8 cellular contexts compared by ENCODE assay signal in genomic region chr10:100008708-100009282, GRCh38. TPM values are rescaled to one million over a fixed set of nuclear protein-coding genes. Genes with fewer than 3 reads are reported as not detected.
DNase-seq lines count a peak whose midpoint lies in the region; TF ChIP-seq lines count a peak whose summit lies in the region.

No MANE protein-coding gene starts in this region.

- 15 to 21% methylated on average over 9 of the region's 9 CpGs for WGBS in esophagus, 2 donors

- H3K36me3 Mint-ChIP-seq in progenitor cell of endocrine pancreas (ENCODE audit: insufficient read depth) = no peaks in the 10 kb centered on the region

- peaks cover 29% of the 10 kb centered on the region for H3K4me1 Mint-ChIP-seq in progenitor cell of endocrine pancreas (ENCODE audit: low read depth)

- H4K20me1 ChIP-seq in OCI-LY3 (ENCODE audit: insufficient read depth, low read length) = no peaks in the 10 kb centered on the region

- H3K4me2 ChIP-seq in OCI-LY3 (ENCODE audit: low read length) = peak overlapping the region; percentile 92

- DNase-seq in ELR (ENCODE audit: low read depth) (peak; percentile 45), progenitor cell of endocrine pancreas (ENCODE audit: low spot score, unreplicated experiment) (no peak), LoVo (ENCODE audit: low spot score) (no peak), Ammon's horn (ENCODE audit: low spot score) (no peak), ecto neural progenitor cell (ENCODE audit: low spot score) (no peak)
- no peak for DNase-seq in activated naive CD4-positive, alpha-beta T cell treated with anti-CD3 and anti-CD28 coated beads, Interleukin-2, amount 50 U/mL, for 16 hours

- H3K9me3 Mint-ChIP-seq in progenitor cell of endocrine pancreas (ENCODE audit: low read depth) = no peaks in the 10 kb centered on the region

- H3K79me2 ChIP-seq in OCI-LY3 (ENCODE audit: low read length) = no peaks in the 10 kb centered on the region

- TF ChIP-seq CTCF in OCI-LY3 (IDR thresholded peaks at IDR 0.05; ENCODE audit: low read depth, low read length) = no peak
- TF ChIP-seq CTCF in progenitor cell of endocrine pancreas (IDR thresholded peaks at IDR 0.05; ENCODE audit: unreplicated experiment) = no peak

- peaks cover 23% of the 10 kb centered on the region for H3K27me3 ChIP-seq in OCI-LY3 (ENCODE audit: low read depth, low read length)
- H3K27me3 ChIP-seq in esophagus (ENCODE audit: control insufficient read depth in 1 of 2, insufficient read depth in 2 of 2, low read length in 2 of 2) = no peaks in the 10 kb centered on the region

- no peak overlapping the region for H3K27ac ChIP-seq in OCI-LY3 (ENCODE audit: low read length)
- H3K27ac ChIP-seq in esophagus (ENCODE audit: low read depth in 2 of 2, low read length in 1 of 2) = peak overlapping the region in 1 of 2 donors; percentile 91

- peak overlapping the region; percentile 66 for H3K9ac ChIP-seq in OCI-LY3 (ENCODE audit: low read length)

- peaks cover 7% of the 10 kb centered on the region for H3K27me3 Mint-ChIP-seq in progenitor cell of endocrine pancreas

- peak overlapping the region; percentile 76 for H3K27ac Mint-ChIP-seq in progenitor cell of endocrine pancreas

- H3K36me3 ChIP-seq in OCI-LY3 (replicated peaks; ENCODE audit: low read depth, low read length) (no peaks in the 10 kb centered on the region), esophagus (ENCODE audit: control insufficient read depth in 2 of 2, insufficient read depth in 2 of 2, low read length in 1 of 2) (no peaks in the 10 kb centered on the region)

- H3K9me3 ChIP-seq in OCI-LY3 (ENCODE audit: insufficient read depth, low read length) (no peaks in the 10 kb centered on the region), esophagus (ENCODE audit: control insufficient read depth in 2 of 2, insufficient read depth in 1 of 2, low read depth in 1 of 2, low read length in 1 of 2) (no peaks in the 10 kb centered on the region)

- H3K4me1 ChIP-seq in OCI-LY3 (ENCODE audit: low read length) (peaks cover 16% of the 10 kb centered on the region), esophagus (ENCODE audit: control insufficient read depth in 2 of 2, insufficient read depth in 2 of 2, low read length in 1 of 2) (peaks cover 0 to 9% of the 10 kb centered on the region in 2 donors)

- H3K4me3 ChIP-seq in OCI-LY3 (ENCODE audit: low read length) (peak overlapping the region; percentile 99), esophagus (ENCODE audit: low read depth in 1 of 2, low read length in 2 of 2) (peak overlapping the region; percentile 74 to 99)

- peak overlapping the region; percentile 83 for H3K4me3 Mint-ChIP-seq in progenitor cell of endocrine pancreas (ENCODE audit: low read depth)

- peak overlapping the region; percentile 93 for H2AFZ ChIP-seq in OCI-LY3 (ENCODE audit: low read depth, low read length)

RNA-seq across cellular contexts. Expression of gene DNMBP, which starts 1.0 kb away (rescaled TPM):
- polyA plus RNA-seq in esophagus = 1 to 10 TPM; 5.4 to 6.4 TPM
- total RNA-seq in progenitor cell of endocrine pancreas = 43.8 and 47.5 TPM in 2 replicates
